ENCODE assay signal across 7 cellular contexts in the genomic region with DNA sequence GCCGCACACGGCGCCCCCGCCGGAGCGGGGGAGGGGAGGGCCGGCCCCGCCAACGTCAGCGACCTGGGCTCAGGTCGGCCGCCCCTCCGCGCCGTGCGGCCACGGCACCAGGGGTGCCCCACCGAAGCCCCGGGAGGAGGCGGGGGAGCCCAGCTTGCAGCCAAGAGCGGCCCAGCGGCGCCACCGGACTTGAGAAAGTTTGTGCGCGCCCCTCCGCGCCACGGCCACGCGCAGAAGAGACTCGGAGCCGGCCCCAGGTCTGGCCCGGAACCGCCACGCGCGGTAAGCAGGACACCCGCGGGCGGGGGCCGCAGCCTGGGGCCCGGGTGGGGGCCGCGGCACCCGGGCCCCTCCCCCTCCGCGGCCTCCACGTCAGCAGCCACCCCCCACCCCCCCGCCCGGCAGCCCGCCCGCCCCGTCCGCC. TPM values are rescaled to one million over a fixed set of nuclear protein-coding genes. Genes with fewer than 3 reads are reported as not detected.
DNase-seq lines count a peak whose midpoint lies in the region; ATAC-seq and FAIRE-seq lines count a peak whose summit lies in the region.

No MANE protein-coding gene starts in this region.

- no peaks in the 10 kb centered on the region for H3K9me3 ChIP-seq in SJSA1 (replicated peaks)
- H3K9me3 ChIP-seq in mesenchymal stem cell (ENCODE audit: control insufficient read depth, low read length): no peaks in the 10 kb centered on the region

- H3K27ac ChIP-seq in SJSA1 (peak overlapping the region; percentile 81), mesenchymal stem cell (ENCODE audit: low read length, poor library complexity, severe bottlenecking) (no peak overlapping the region)

- peak overlapping the region; percentile 95 for H4K8ac ChIP-seq in mesenchymal stem cell (ENCODE audit: low read length)

- H2BK5ac ChIP-seq in mesenchymal stem cell (ENCODE audit: low read depth, low read length, poor library complexity, severe bottlenecking): peak overlapping the region; percentile 93

- no peak overlapping the region for H2AFZ ChIP-seq in mesenchymal stem cell (ENCODE audit: low read depth, low read length)

- peak overlapping the region; percentile 86 for H4K91ac ChIP-seq in mesenchymal stem cell (ENCODE audit: low read length)

- ATAC-seq in GM18511 (IDR thresholded peaks at IDR 0.05; ENCODE audit: unreplicated experiment): peak; percentile 46
- ATAC-seq in HG02588 (IDR thresholded peaks at IDR 0.05; ENCODE audit: unreplicated experiment): peak; percentile 44

- H3K9ac ChIP-seq in mesenchymal stem cell (ENCODE audit: low read length): peak overlapping the region; percentile 91

- H3K36me3 ChIP-seq in SJSA1: peaks cover 44% of the 10 kb centered on the region
- H3K36me3 ChIP-seq in mesenchymal stem cell (ENCODE audit: control insufficient read depth in 1 of 2, insufficient read depth in 2 of 2, low read depth in 1 of 2, low read length in 2 of 2): peaks cover 20 to 22% of the 10 kb centered on the region in 2 experiments

- peak overlapping the region in 1 of 2 experiments; percentile 73 for H3K23ac ChIP-seq in mesenchymal stem cell (ENCODE audit: low read length in 2 of 2)

- H3K14ac ChIP-seq in mesenchymal stem cell (ENCODE audit: low read length in 2 of 2): peak overlapping the region; percentile 78 to 79

- H3K4me3 ChIP-seq in SJSA1 (peak overlapping the region; percentile 97), mesenchymal stem cell (ENCODE audit: insufficient read depth in 1 of 2, low read depth in 1 of 2, low read length in 2 of 2) (peak overlapping the region; percentile 82 to 96)

- peak overlapping the region; percentile 91 for H2BK15ac ChIP-seq in mesenchymal stem cell (ENCODE audit: low read depth, poor library complexity, severe bottlenecking)

- H3K4me1 ChIP-seq in SJSA1 (replicated peaks): peaks cover 34% of the 10 kb centered on the region
- H3K4me1 ChIP-seq in mesenchymal stem cell (ENCODE audit: control insufficient read depth, insufficient read depth, low read depth, low read length): peaks cover 31% of the 10 kb centered on the region

- peaks cover 1% of the 10 kb centered on the region for H3K79me1 ChIP-seq in mesenchymal stem cell (replicated peaks; ENCODE audit: low read length, poor library complexity, severe bottlenecking)

- H2AK5ac ChIP-seq in mesenchymal stem cell (ENCODE audit: low read length, severe bottlenecking): no peak overlapping the region

- WGBS in mesenchymal stem cell: 0% methylated on average over 9 of the region's 55 CpGs

- H3K27me3 ChIP-seq in SJSA1 (replicated peaks) (0 out of 2 replicates have a peak, but pooled peaks cover 2% of the 10 kb centered on the region), mesenchymal stem cell (ENCODE audit: control insufficient read depth in 1 of 2, insufficient read depth in 1 of 2, low read length in 2 of 2) (no peaks in the 10 kb centered on the region)

- peak overlapping the region; percentile 87 for H2BK120ac ChIP-seq in mesenchymal stem cell (ENCODE audit: low read depth, low read length)

- peak overlapping the region; percentile 96 to 98 for H3K4ac ChIP-seq in mesenchymal stem cell (ENCODE audit: low read depth in 1 of 2, low read length in 2 of 2)

- peak overlapping the region; percentile 87 for H3K4me2 ChIP-seq in mesenchymal stem cell (ENCODE audit: low read length, poor library complexity, severe bottlenecking)

- no peak overlapping the region for H2BK12ac ChIP-seq in mesenchymal stem cell (ENCODE audit: low read length in 2 of 2)

- H3K18ac ChIP-seq in mesenchymal stem cell (ENCODE audit: low read depth in 1 of 2, low read length in 2 of 2): peak overlapping the region; percentile 94 to 96

- no peak for FAIRE-seq in urothelium cell line (lab: Jason Lieb, UNC)

- DNase-seq in SJSA1 (ENCODE audit: low read depth in 1 of 2, low spot score in 2 of 2) (peak in 1 of 2 experiments; percentile 41), dermis blood vessel endothelial cell (peak; percentile 40), mesenchymal stem cell (peak; percentile 37), urothelium cell line (ENCODE audit: low spot score) (peak; percentile 37), COLO829 (ENCODE audit: low spot score) (no peak)

RNA-seq across cellular contexts. Expression of gene HDLBP, which starts 43.2 kb away (rescaled TPM):
- total RNA-seq in SJSA1 (2014; rRNA removed; shearing (Covaris generic)): 306 and 544 TPM in 2 replicates
- total RNA-seq in dermis blood vessel endothelial cell: 594 and 863 TPM in 2 replicates
- polyA plus RNA-seq in mesenchymal stem cell (2013, experiment 1 of 2): 768 TPM
- polyA plus RNA-seq in mesenchymal stem cell (2013, experiment 2 of 2): 740 TPM

RNA-seq across cellular contexts. Expression of gene SEPTIN2, which starts 43.4 kb away (rescaled TPM):
- total RNA-seq in SJSA1 (2014; rRNA removed; shearing (Covaris generic)): 503 and 517 TPM in 2 replicates
- total RNA-seq in dermis blood vessel endothelial cell: 529 and 622 TPM in 2 replicates
- 369 TPM for polyA plus RNA-seq in mesenchymal stem cell (2013, experiment 1 of 2)
- polyA plus RNA-seq in mesenchymal stem cell (2013, experiment 2 of 2): 372 TPM
